ENCODE assay signal across 24 cellular contexts in genomic region chr17:41418116-41418860, GRCh38. TPM values are rescaled to one million over a fixed set of nuclear protein-coding genes. Genes with fewer than 3 reads are reported as not detected.
"Had no signal": no experiment of that assay in that cellular context is flagged by ENCODE, and none has a peak within 500 bp of the region (broad histone marks: within the 10 kb centered on the region; RNA-seq: fewer than 3 reads in every experiment).

No MANE protein-coding gene starts in this region.

- H3K27me3 Mint-ChIP-seq: activated naive CD8-positive, alpha-beta T cell treated with anti-CD3 and anti-CD28 coated beads for 36 hours; naive thymus-derived CD4-positive, alpha-beta T cell had no signal

- H3K9me3 Mint-ChIP-seq: activated naive CD8-positive, alpha-beta T cell treated with anti-CD3 and anti-CD28 coated beads for 36 hours; activated T-cell treated with anti-CD3 and anti-CD28 coated beads, Interleukin-2, amount 50 U/mL, for 72 hours; memory B cell; naive thymus-derived CD4-positive, alpha-beta T cell; neural progenitor cell had no signal

- H3K4me3 Mint-ChIP-seq: activated naive CD8-positive, alpha-beta T cell treated with anti-CD3 and anti-CD28 coated beads for 36 hours; activated T-cell treated with anti-CD3 and anti-CD28 coated beads, Interleukin-2, amount 50 U/mL, for 72 hours; memory B cell; naive thymus-derived CD4-positive, alpha-beta T cell; neural progenitor cell had no signal

- H3K9ac ChIP-seq: neural progenitor cell had no signal

- H3K4me1 ChIP-seq: neural progenitor cell had no signal

- H3K4me1 Mint-ChIP-seq: neural progenitor cell had no signal

- H2AFZ ChIP-seq: neural progenitor cell had no signal

- H3K27ac Mint-ChIP-seq: activated naive CD8-positive, alpha-beta T cell treated with anti-CD3 and anti-CD28 coated beads for 36 hours; activated T-cell treated with anti-CD3 and anti-CD28 coated beads, Interleukin-2, amount 50 U/mL, for 72 hours; memory B cell; neural progenitor cell had no signal

- DNase-seq: activated CD4-positive, alpha-beta T cell treated with anti-CD3 and anti-CD28 coated beads, Interleukin-2, amount 50 U/mL, for 4 hours; activated gamma-delta T cell treated with Interleukin-2 at 50 U/mL for 16 hours; activated naive CD8-positive, alpha-beta T cell treated with anti-CD3 and anti-CD28 coated beads for 36 hours; activated T-cell treated with anti-CD3 and anti-CD28 coated beads, Interleukin-2, amount 50 U/mL, for 72 hours; amniotic stem cell; heart left ventricle; kidney glomerular epithelial cell; left ventricle myocardium superior; naive thymus-derived CD4-positive, alpha-beta T cell; psoas muscle; right cardiac atrium; stimulated activated naive CD8-positive, alpha-beta T cell treated with anti-CD3 and anti-CD28 coated beads, Interleukin-15, Interleukin-2, amounts not matched to agents 100 U/mL and 50 U/mL, for 24 hours; substantia nigra; tibial artery had no signal

- H3K27ac ChIP-seq: coronary artery, gastroesophageal sphincter, heart left ventricle, neural progenitor cell, psoas muscle, tibial artery had no signal

- H3K4me3 ChIP-seq: coronary artery, gastroesophageal sphincter, heart left ventricle, neural progenitor cell, psoas muscle, tibial artery had no signal

- H3K36me3 ChIP-seq: gastroesophageal sphincter, heart left ventricle, neural progenitor cell, tibial artery had no signal

- H3K9me3 ChIP-seq: gastroesophageal sphincter, heart left ventricle, psoas muscle, tibial artery had no signal

- H3K4me2 ChIP-seq: neural progenitor cell had no signal

- H3K27me3 ChIP-seq: gastroesophageal sphincter, heart left ventricle, neural progenitor cell, tibial artery had no signal

- H3K36me3 Mint-ChIP-seq: activated naive CD8-positive, alpha-beta T cell treated with anti-CD3 and anti-CD28 coated beads for 36 hours; memory B cell; naive thymus-derived CD4-positive, alpha-beta T cell; neural progenitor cell had no signal

RNA-seq across cellular contexts. Expression of gene KRT37, which starts 6.1 kb away (rescaled TPM):
- total RNA-seq: activated CD8-positive, alpha-beta memory T cell treated with anti-CD3 and anti-CD28 coated beads for 36 hours; activated naive CD8-positive, alpha-beta T cell treated with anti-CD3 and anti-CD28 coated beads for 36 hours; activated T-cell treated with anti-CD3 and anti-CD28 coated beads, Interleukin-2, amount 50 U/mL, for 72 hours; cardiac septum; gastroesophageal sphincter; heart left ventricle; left ventricle myocardium superior; mucosa of gallbladder; naive thymus-derived CD4-positive, alpha-beta T cell; osteocyte; psoas muscle; right cardiac atrium; skeletal muscle tissue; T-helper 2 cell treated with Interferon-gamma antibody and Interleukin-4, amounts not matched to agents 100 ng/mL and 5 ng/mL, for 36 hours had no signal
- polyA plus RNA-seq: heart left ventricle; naive thymus-derived CD4-positive, alpha-beta T cell; psoas muscle; right cardiac atrium had no signal

RNA-seq across cellular contexts. Expression of gene KRT31, which starts 20.9 kb away (rescaled TPM):
- total RNA-seq: activated CD8-positive, alpha-beta memory T cell treated with anti-CD3 and anti-CD28 coated beads for 36 hours; activated naive CD8-positive, alpha-beta T cell treated with anti-CD3 and anti-CD28 coated beads for 36 hours; activated T-cell treated with anti-CD3 and anti-CD28 coated beads, Interleukin-2, amount 50 U/mL, for 72 hours; cardiac septum; gastroesophageal sphincter; heart left ventricle; left ventricle myocardium superior; mucosa of gallbladder; naive thymus-derived CD4-positive, alpha-beta T cell; osteocyte; right cardiac atrium; T-helper 2 cell treated with Interferon-gamma antibody and Interleukin-4, amounts not matched to agents 100 ng/mL and 5 ng/mL, for 36 hours had no signal
- polyA plus RNA-seq: heart left ventricle; naive thymus-derived CD4-positive, alpha-beta T cell; right cardiac atrium had no signal

RNA-seq across cellular contexts. Expression of gene KRT38, which starts 22.5 kb away (rescaled TPM):
- total RNA-seq: activated CD8-positive, alpha-beta memory T cell treated with anti-CD3 and anti-CD28 coated beads for 36 hours; activated naive CD8-positive, alpha-beta T cell treated with anti-CD3 and anti-CD28 coated beads for 36 hours; activated T-cell treated with anti-CD3 and anti-CD28 coated beads, Interleukin-2, amount 50 U/mL, for 72 hours; cardiac septum; gastroesophageal sphincter; heart left ventricle; left ventricle myocardium superior; mucosa of gallbladder; naive thymus-derived CD4-positive, alpha-beta T cell; osteocyte; psoas muscle; right cardiac atrium; skeletal muscle tissue; T-helper 2 cell treated with Interferon-gamma antibody and Interleukin-4, amounts not matched to agents 100 ng/mL and 5 ng/mL, for 36 hours had no signal
- polyA plus RNA-seq: heart left ventricle; naive thymus-derived CD4-positive, alpha-beta T cell; right cardiac atrium had no signal

RNA-seq across cellular contexts. Expression of gene KRT34, which starts 36.2 kb away (rescaled TPM):
- total RNA-seq: activated CD8-positive, alpha-beta memory T cell treated with anti-CD3 and anti-CD28 coated beads for 36 hours; activated naive CD8-positive, alpha-beta T cell treated with anti-CD3 and anti-CD28 coated beads for 36 hours; activated T-cell treated with anti-CD3 and anti-CD28 coated beads, Interleukin-2, amount 50 U/mL, for 72 hours; cardiac septum; heart left ventricle; left ventricle myocardium superior; mucosa of gallbladder; naive thymus-derived CD4-positive, alpha-beta T cell; osteocyte; psoas muscle; right cardiac atrium; skeletal muscle tissue; T-helper 2 cell treated with Interferon-gamma antibody and Interleukin-4, amounts not matched to agents 100 ng/mL and 5 ng/mL, for 36 hours had no signal
- polyA plus RNA-seq: heart left ventricle; naive thymus-derived CD4-positive, alpha-beta T cell; psoas muscle; right cardiac atrium had no signal

RNA-seq across cellular contexts. Expression of gene KRT33B, which starts 48.7 kb away (rescaled TPM):
- total RNA-seq: activated CD8-positive, alpha-beta memory T cell treated with anti-CD3 and anti-CD28 coated beads for 36 hours; activated naive CD8-positive, alpha-beta T cell treated with anti-CD3 and anti-CD28 coated beads for 36 hours; activated T-cell treated with anti-CD3 and anti-CD28 coated beads, Interleukin-2, amount 50 U/mL, for 72 hours; cardiac septum; gastroesophageal sphincter; heart left ventricle; left ventricle myocardium superior; mucosa of gallbladder; naive thymus-derived CD4-positive, alpha-beta T cell; osteocyte; psoas muscle; right cardiac atrium; skeletal muscle tissue; T-helper 2 cell treated with Interferon-gamma antibody and Interleukin-4, amounts not matched to agents 100 ng/mL and 5 ng/mL, for 36 hours had no signal
- polyA plus RNA-seq: heart left ventricle; naive thymus-derived CD4-positive, alpha-beta T cell; psoas muscle; right cardiac atrium had no signal
